1 cellular context compared by ENCODE assay signal in genomic region chr10:133183646-133184378, GRCh38.
TF ChIP-seq lines count a peak whose summit lies in the region.

No MANE protein-coding gene starts in this region.

TF ChIP-seq in HepG2, 621 proteins besides CTCF, POLR2A, EP300 and RAD21:
- TF ChIP-seq, protein P1, sequence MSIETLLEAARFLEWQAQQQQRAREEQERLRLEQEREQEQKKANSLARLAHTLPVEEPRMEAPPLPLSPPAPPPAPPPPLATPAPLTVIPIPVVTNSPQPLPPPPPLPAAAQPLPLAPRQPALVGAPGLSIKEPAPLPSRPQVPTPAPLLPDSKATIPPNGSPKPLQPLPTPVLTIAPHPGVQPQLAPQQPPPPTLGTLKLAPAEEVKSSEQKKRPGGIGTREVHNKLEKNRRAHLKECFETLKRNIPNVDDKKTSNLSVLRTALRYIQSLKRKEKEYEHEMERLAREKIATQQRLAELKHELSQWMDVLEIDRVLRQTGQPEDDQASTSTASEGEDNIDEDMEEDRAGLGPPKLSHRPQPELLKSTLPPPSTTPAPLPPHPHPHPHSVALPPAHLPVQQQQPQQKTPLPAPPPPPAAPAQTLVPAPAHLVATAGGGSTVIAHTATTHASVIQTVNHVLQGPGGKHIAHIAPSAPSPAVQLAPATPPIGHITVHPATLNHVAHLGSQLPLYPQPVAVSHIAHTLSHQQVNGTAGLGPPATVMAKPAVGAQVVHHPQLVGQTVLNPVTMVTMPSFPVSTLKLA (IDR thresholded peaks at IDR 0.05): peak; percentile 86
- TF ChIP-seq KDM5B (CRISPR knock-in tag; IDR thresholded peaks at IDR 0.05; ENCODE audit: borderline replicate concordance): no peak
- TF ChIP-seq RBM22 (optimal IDR thresholded peaks at IDR 0.05; ENCODE audit: low read length): no peak
- TF ChIP-seq ZNF775 (CRISPR knock-in tag; IDR thresholded peaks at IDR 0.05; ENCODE audit: borderline replicate concordance): no peak
- 0 out of 2 replicates have a peak, but pooled peaks have one; percentile 3 for TF ChIP-seq GABPA (IDR thresholded peaks at IDR 0.05; ENCODE audit: low read depth, low read length)
- no peak for TF ChIP-seq GABPA (CRISPR knock-in tag; IDR thresholded peaks at IDR 0.05; ENCODE audit: low read depth)
